Comparison of ENCODE assay signal across 8 cellular contexts in genomic region chr2:239293450-239294430, GRCh38.
A peak's percentile ranks its signal among the peaks of the same experiment; 100 is the strongest.
DNase-seq lines count a peak whose midpoint lies in the region; ATAC-seq and TF ChIP-seq lines count a peak whose summit lies in the region.

No MANE protein-coding gene starts in this region.

- H3K9me3 ChIP-seq in lower lobe of right lung (no peaks in the 10 kb centered on the region), testis (no peaks in the 10 kb centered on the region)

- H3K27me3 ChIP-seq in lower lobe of right lung (ENCODE audit: low read depth) (no peaks in the 10 kb centered on the region), testis (no peaks in the 10 kb centered on the region)

- H3K4me1 ChIP-seq in lower lobe of right lung, result peaks cover 37% of the 10 kb centered on the region
- H3K4me1 ChIP-seq in testis, result peaks cover 52% of the 10 kb centered on the region

- no peak for TF ChIP-seq CTCF in lower lobe of right lung (IDR thresholded peaks at IDR 0.05)
- no peak for TF ChIP-seq CTCF in testis (IDR thresholded peaks at IDR 0.05)

- intact Hi-C loops in lower lobe of right lung (cut with DNase I) (no loop called here), testis (cut with DNase I; ENCODE audit: low total_unique reads) (no loop called here)

- H3K4me3 ChIP-seq in lower lobe of right lung (no peak overlapping the region), testis (no peak overlapping the region)

- ATAC-seq in HG02852 (IDR thresholded peaks at IDR 0.05; ENCODE audit: unreplicated experiment) (peak; percentile 56), lower lobe of right lung (peak; percentile 16 to 65), GM18867 (IDR thresholded peaks at IDR 0.05; ENCODE audit: unreplicated experiment) (no peak)

- in situ Hi-C loops in Caki2 (cut with HindIII; ENCODE audit: low pct_unique_long_range_greater_than_20kb, low sequenced_read_pairs), result no loop called here

- H3K36me3 ChIP-seq in lower lobe of right lung (no peaks in the 10 kb centered on the region), testis (ENCODE audit: low read depth, missing control alignments) (no peaks in the 10 kb centered on the region)

- TF ChIP-seq POLR2A in testis (IDR thresholded peaks at IDR 0.05), result no peak

- H3K27ac ChIP-seq in lower lobe of right lung (no peak overlapping the region), testis (peak overlapping the region in 1 of 2 donors; percentile 50)

- DNase-seq in Caki2 (ENCODE audit: low read depth) (peak; percentile 64), lower lobe of right lung (peak; percentile 41), testis (peak; percentile 13), SIG-M5 treated with dmso at 0.1 percent for 504 hours (lab: John Stamatoyannopoulos, UW; ENCODE audit: unreplicated experiment) (no peak), H4 (ENCODE audit: low spot score) (no peak)
- peak; percentile 40 for DNase-seq in activated CD8-positive, alpha-beta memory T cell treated with anti-CD3 and anti-CD28 coated beads, Interleukin-2, amount 50 U/mL, for 1 hour (ENCODE audit: extremely low read depth)

- WGBS in testis, 2 donors, result 82 to 88% methylated on average over 22 to 23 of the region's 23 CpGs

Comparison
In these comparisons a context has a peak if more than half of its experiments do, and no peak if none do; other contexts are left out.
1. DNase-seq: peak in Caki2 (single experiment), activated CD8-positive, alpha-beta memory T cell treated with anti-CD3 and anti-CD28 coated beads, Interleukin-2, amount 50 U/mL, for 1 hour (single experiment), lower lobe of right lung (single experiment) and testis (single experiment); none in SIG-M5 treated with dmso at 0.1 percent for 504 hours (single experiment) and H4 (single experiment).